9 cellular contexts compared by ENCODE assay signal in genomic region chr17:42347606-42348005, GRCh38. TPM values are rescaled to one million over a fixed set of nuclear protein-coding genes. Genes with fewer than 3 reads are reported as not detected.
DNase-seq lines count a peak whose midpoint lies in the region; ATAC-seq and TF ChIP-seq lines count a peak whose summit lies in the region.
"Had no signal": no experiment of that assay in that cellular context is flagged by ENCODE, and none has a peak within 500 bp of the region (broad histone marks: within the 10 kb centered on the region; RNA-seq: fewer than 3 reads in every experiment).

No MANE protein-coding gene starts in this region.

- DNase-seq in activated naive CD8-positive, alpha-beta T cell treated with anti-CD3 and anti-CD28 coated beads, Interleukin-2, amount 50 U/mL, for 24 hours: no peak
- DNase-seq in heart right ventricle: no peak
- DNase-seq in smooth muscle cell (lab: John Stamatoyannopoulos, UW; ENCODE audit: unreplicated experiment): no peak
- no peak for DNase-seq in HK-2 (ENCODE audit: unreplicated experiment)
- no peak for DNase-seq in kidney glomerular epithelial cell (lab: John Stamatoyannopoulos, UW)

- H3F3A ChIP-seq in smooth muscle cell (ENCODE audit: low read depth): peaks cover 3% of the 10 kb centered on the region

- peaks cover 9 to 58% (median 39%) of the 10 kb centered on the region in 9 donors for H3K4me1 ChIP-seq in heart right ventricle
- peaks cover 15% of the 10 kb centered on the region for H3K4me1 ChIP-seq in smooth muscle cell (ENCODE audit: low read depth)

- no peak overlapping the region for H3K4me3 Mint-ChIP-seq in activated naive CD8-positive, alpha-beta T cell treated with anti-CD3 and anti-CD28 coated beads, Interleukin-2, amount 50 U/mL, for 24 hours

- H3K4me3 ChIP-seq in heart right ventricle (no peak overlapping the region), smooth muscle cell (no peak overlapping the region)
- H3K4me3 ChIP-seq: Peyer's patch had no signal

- H3K27me3 Mint-ChIP-seq in activated naive CD8-positive, alpha-beta T cell treated with anti-CD3 and anti-CD28 coated beads, Interleukin-2, amount 50 U/mL, for 24 hours: no peaks in the 10 kb centered on the region

- H3K79me2 ChIP-seq in smooth muscle cell (ENCODE audit: low read depth): peaks cover 65% of the 10 kb centered on the region

- H2AFZ ChIP-seq in smooth muscle cell (ENCODE audit: low read depth): no peak overlapping the region

- H3K27ac Mint-ChIP-seq in activated naive CD8-positive, alpha-beta T cell treated with anti-CD3 and anti-CD28 coated beads, Interleukin-2, amount 50 U/mL, for 24 hours: peak overlapping the region; percentile 52

- WGBS in heart right ventricle, 2 donors: 79 to 89% methylated on average over 3 of the region's 3 CpGs
- WGBS in smooth muscle cell (ENCODE audit: low lambda C conversion rate): 88% methylated on average over 3 of the region's 3 CpGs

- H3K9me3 ChIP-seq in heart right ventricle (no peaks in the 10 kb centered on the region), smooth muscle cell (replicated peaks; ENCODE audit: low read depth) (no peaks in the 10 kb centered on the region)
- H3K9me3 ChIP-seq: Peyer's patch had no signal

- peaks cover 41% of the 10 kb centered on the region for H3K36me3 Mint-ChIP-seq in activated naive CD8-positive, alpha-beta T cell treated with anti-CD3 and anti-CD28 coated beads, Interleukin-2, amount 50 U/mL, for 24 hours (ENCODE audit: low read depth)

- H3K9me3 Mint-ChIP-seq in activated naive CD8-positive, alpha-beta T cell treated with anti-CD3 and anti-CD28 coated beads, Interleukin-2, amount 50 U/mL, for 24 hours: no peaks in the 10 kb centered on the region

- no peaks in the 10 kb centered on the region for H3K27me3 ChIP-seq in heart right ventricle
- no peaks in the 10 kb centered on the region for H3K27me3 ChIP-seq in smooth muscle cell (ENCODE audit: low read depth)
- H3K27me3 ChIP-seq: Peyer's patch had no signal

- H3K36me3 ChIP-seq in heart right ventricle (peaks cover 0 to 67% (median 35%) of the 10 kb centered on the region in 9 donors), smooth muscle cell (ENCODE audit: low read depth) (peaks cover 15% of the 10 kb centered on the region)

- H4K20me1 ChIP-seq in smooth muscle cell (ENCODE audit: low read depth): peaks cover 92% of the 10 kb centered on the region

- TF ChIP-seq RAD21 in Ishikawa (IDR thresholded peaks at IDR 0.05; ENCODE audit: low read depth): no peak

- H3K27ac ChIP-seq in heart right ventricle (peak overlapping the region in 6 of 10 donors; percentile 17 to 67 (median 30)), smooth muscle cell (ENCODE audit: low read depth) (peak overlapping the region; percentile 67)

- no peak for TF ChIP-seq EP300 in Ishikawa (IDR thresholded peaks at IDR 0.05; ENCODE audit: borderline replicate concordance)

- intact Hi-C loops in heart right ventricle (cut with DNase I): loop anchor here in 2 of 10 donors (5.0 kb wide), 1 partner anchor 40 kb away; the partner anchor contains the start of gene STAT3 (in 2 of the 2)

- peak overlapping the region; percentile 46 for H3K4me2 ChIP-seq in smooth muscle cell

- ATAC-seq in activated naive CD8-positive, alpha-beta T cell treated with anti-CD3 and anti-CD28 coated beads, Interleukin-2, amount 50 U/mL, for 24 hours: no peak
- peak in 3 of 8 donors; percentile 10 to 18 (median 17) for ATAC-seq in heart right ventricle
- ATAC-seq in GM21619 (IDR thresholded peaks at IDR 0.05; ENCODE audit: unreplicated experiment): no peak
- ATAC-seq in GM18861 (IDR thresholded peaks at IDR 0.05; ENCODE audit: unreplicated experiment): no peak

- TF ChIP-seq CTCF in heart right ventricle (IDR thresholded peaks at IDR 0.05) (no peak), smooth muscle cell (IDR thresholded peaks at IDR 0.05; ENCODE audit: borderline replicate concordance, insufficient read depth, poor library complexity, severe bottlenecking) (no peak)

- H3K4me1 Mint-ChIP-seq in activated naive CD8-positive, alpha-beta T cell treated with anti-CD3 and anti-CD28 coated beads, Interleukin-2, amount 50 U/mL, for 24 hours: peaks cover 49% of the 10 kb centered on the region

- no peak overlapping the region for H3K9ac ChIP-seq in smooth muscle cell (ENCODE audit: low read depth)

TF ChIP-seq in Ishikawa, 13 proteins besides CTCF, POLR2A, EP300 and RAD21:
- no peak for TF ChIP-seq TAF1 (IDR thresholded peaks at IDR 0.05; ENCODE audit: low read depth)
- peak; percentile 56 for TF ChIP-seq USF1 (IDR thresholded peaks at IDR 0.05)

RNA-seq across cellular contexts. Expression of gene STAT3, which starts 40.6 kb away (rescaled TPM):
- total RNA-seq in heart right ventricle (100 to 1,000 TPM in 8 of 10 donors, 10 to 100 TPM in 2; 87.2 to 398 (median 115) TPM), smooth muscle cell (85.6 and 97.7 TPM in 2 replicates)
- polyA plus RNA-seq in heart right ventricle (10 to 100 TPM; 33.9 to 61.7 TPM), smooth muscle cell (87.7 and 112 TPM in 2 replicates)

RNA-seq across cellular contexts. Expression of gene STAT5A, which starts 59.3 kb away (rescaled TPM):
- total RNA-seq in heart right ventricle (10 to 100 TPM; 13.4 to 28.5 (median 16.1) TPM), smooth muscle cell (1.7 and 2.6 TPM in 2 replicates)
- polyA plus RNA-seq in heart right ventricle (10 to 100 TPM in 1 of 2 donors, 1 to 10 TPM in 1; 8.2 to 11.9 TPM), smooth muscle cell (3.2 and 6.3 TPM in 2 replicates)
